10 cellular contexts compared by ENCODE assay signal in the genomic region with DNA sequence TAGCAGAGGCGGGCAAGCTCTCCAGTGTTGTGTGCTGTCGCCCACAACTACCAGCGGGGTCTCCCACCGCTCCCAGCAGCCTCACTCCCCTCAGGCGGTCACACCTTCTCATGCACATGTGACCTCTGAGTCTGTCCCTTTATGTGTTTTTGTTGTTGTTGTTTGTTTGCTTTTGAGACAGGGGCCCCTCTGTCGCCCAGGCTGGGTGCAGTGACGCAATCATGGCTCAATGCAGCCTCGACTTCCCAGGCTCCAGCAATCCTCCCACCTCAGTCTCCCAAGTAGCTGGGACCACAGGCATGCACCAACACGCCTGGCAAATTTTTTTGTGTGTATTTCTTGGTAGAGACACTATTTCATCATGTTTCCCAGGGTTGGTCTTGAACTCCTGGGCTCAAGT. TPM values are rescaled to one million over a fixed set of nuclear protein-coding genes. Genes with fewer than 3 reads are reported as not detected.
DNase-seq lines count a peak whose midpoint lies in the region; ATAC-seq and TF ChIP-seq lines count a peak whose summit lies in the region.
"Had no signal": no experiment of that assay in that cellular context is flagged by ENCODE, and none has a peak within 500 bp of the region (broad histone marks: within the 10 kb centered on the region; RNA-seq: fewer than 3 reads in every experiment).

No MANE protein-coding gene starts in this region.

- peak overlapping the region; percentile 86 for H3K27ac Mint-ChIP-seq in T-helper 1 cell treated with Interleukin-12 subunit alpha and Interleukin-12 subunit beta and Interleukin-4 antibody, amounts not matched to agents 30 μg/mL and 1 μg/mL, for 36 hours
- H3K27ac Mint-ChIP-seq in activated B cell treated with CpG ODN at 0.5 μM for 24 hours: no peak overlapping the region
- peak overlapping the region; percentile 86 for H3K27ac Mint-ChIP-seq in stimulated activated memory B cell treated with anti-CD40 and anti-IgM and Interleukin-4, amounts not matched to agents 10 μg/mL and 1 μg/mL and 100 μg/mL, for 72 hours

- DNase-seq in T-helper 1 cell: no peak
- no peak for DNase-seq in activated B cell treated with CpG ODN at 0.5 μM for 24 hours
- peak; percentile 6 for DNase-seq in fibroblast of the conjunctiva (ENCODE audit: low read depth)
- DNase-seq in hepatic stellate cell (ENCODE audit: low spot score): no peak
- no peak for DNase-seq in germinal center (ENCODE audit: low spot score)
- DNase-seq: amniotic stem cell, NCI-H226 had no signal

- CTCF ChIA-PET in activated B cell treated with CpG ODN at 0.5 μM for 24 hours (lab: Charles Lee): no interaction called here

- POLR2A ChIA-PET in activated B cell treated with CpG ODN at 0.5 μM for 24 hours (lab: Charles Lee): interaction anchor here (0.8 kb wide), 2 partner anchors 32 to 123 kb away, joined by 3 to 4 read pairs; no protein-coding TSS in a partner anchor

- H3K36me3 Mint-ChIP-seq in T-helper 1 cell treated with Interleukin-12 subunit alpha and Interleukin-12 subunit beta and Interleukin-4 antibody, amounts not matched to agents 30 μg/mL and 1 μg/mL, for 36 hours (ENCODE audit: low read depth): peaks cover 20% of the 10 kb centered on the region
- H3K36me3 Mint-ChIP-seq in activated B cell treated with CpG ODN at 0.5 μM for 24 hours (ENCODE audit: low read depth): peaks cover 30% of the 10 kb centered on the region
- peaks cover 27% of the 10 kb centered on the region for H3K36me3 Mint-ChIP-seq in stimulated activated memory B cell treated with anti-CD40 and anti-IgM and Interleukin-4, amounts not matched to agents 10 μg/mL and 1 μg/mL and 100 μg/mL, for 72 hours

- intact Hi-C loops in activated B cell treated with CpG ODN at 0.5 μM for 24 hours (cut with micrococcal nuclease): no loop called here

- no peaks in the 10 kb centered on the region for H3K27me3 Mint-ChIP-seq in T-helper 1 cell treated with Interleukin-12 subunit alpha and Interleukin-12 subunit beta and Interleukin-4 antibody, amounts not matched to agents 30 μg/mL and 1 μg/mL, for 36 hours (ENCODE audit: low read depth)
- no peaks in the 10 kb centered on the region for H3K27me3 Mint-ChIP-seq in activated B cell treated with CpG ODN at 0.5 μM for 24 hours
- H3K27me3 Mint-ChIP-seq in stimulated activated memory B cell treated with anti-CD40 and anti-IgM and Interleukin-4, amounts not matched to agents 10 μg/mL and 1 μg/mL and 100 μg/mL, for 72 hours: no peaks in the 10 kb centered on the region

- no peak for TF ChIP-seq CTCF in activated B cell treated with CpG ODN at 0.5 μM for 24 hours (IDR thresholded peaks at IDR 0.05)

- H3K4me1 Mint-ChIP-seq in T-helper 1 cell treated with Interleukin-12 subunit alpha and Interleukin-12 subunit beta and Interleukin-4 antibody, amounts not matched to agents 30 μg/mL and 1 μg/mL, for 36 hours (ENCODE audit: low read depth): peaks cover 24% of the 10 kb centered on the region
- peaks cover 39% of the 10 kb centered on the region for H3K4me1 Mint-ChIP-seq in activated B cell treated with CpG ODN at 0.5 μM for 24 hours
- peaks cover 52% of the 10 kb centered on the region for H3K4me1 Mint-ChIP-seq in stimulated activated memory B cell treated with anti-CD40 and anti-IgM and Interleukin-4, amounts not matched to agents 10 μg/mL and 1 μg/mL and 100 μg/mL, for 72 hours

- no peaks in the 10 kb centered on the region for H3K9me3 Mint-ChIP-seq in T-helper 1 cell treated with Interleukin-12 subunit alpha and Interleukin-12 subunit beta and Interleukin-4 antibody, amounts not matched to agents 30 μg/mL and 1 μg/mL, for 36 hours
- H3K9me3 Mint-ChIP-seq in activated B cell treated with CpG ODN at 0.5 μM for 24 hours: no peaks in the 10 kb centered on the region
- H3K9me3 Mint-ChIP-seq in stimulated activated memory B cell treated with anti-CD40 and anti-IgM and Interleukin-4, amounts not matched to agents 10 μg/mL and 1 μg/mL and 100 μg/mL, for 72 hours: no peaks in the 10 kb centered on the region

- peak overlapping the region; percentile 97 for H3K4me3 Mint-ChIP-seq in T-helper 1 cell treated with Interleukin-12 subunit alpha and Interleukin-12 subunit beta and Interleukin-4 antibody, amounts not matched to agents 30 μg/mL and 1 μg/mL, for 36 hours
- H3K4me3 Mint-ChIP-seq in activated B cell treated with CpG ODN at 0.5 μM for 24 hours: peak overlapping the region; percentile 98
- peak overlapping the region; percentile 100 for H3K4me3 Mint-ChIP-seq in stimulated activated memory B cell treated with anti-CD40 and anti-IgM and Interleukin-4, amounts not matched to agents 10 μg/mL and 1 μg/mL and 100 μg/mL, for 72 hours

- no peak for ATAC-seq in activated B cell treated with CpG ODN at 0.5 μM for 24 hours (ENCODE audit: low read depth)
- no peak for ATAC-seq in stimulated activated memory B cell treated with anti-CD40 and anti-IgM and Interleukin-4, amounts not matched to agents 10 μg/mL and 1 μg/mL and 100 μg/mL, for 72 hours
- no peak for ATAC-seq in GM21825 (IDR thresholded peaks at IDR 0.05; ENCODE audit: unreplicated experiment)

RNA-seq across cellular contexts. Expression of gene CPSF4, which starts 1.5 kb away (rescaled TPM):
- 46.2 and 60.9 TPM in 2 replicates for total RNA-seq in activated B cell treated with CpG ODN at 0.5 μM for 24 hours

RNA-seq across cellular contexts. Expression of gene PTCD1, which starts 1.6 kb away (rescaled TPM):
- total RNA-seq in activated B cell treated with CpG ODN at 0.5 μM for 24 hours: 8.4 and 13.4 TPM in 2 replicates

RNA-seq across cellular contexts. Expression of gene ATP5MF, which starts 25.8 kb away (rescaled TPM):
- 248 and 334 TPM in 2 replicates for total RNA-seq in activated B cell treated with CpG ODN at 0.5 μM for 24 hours

RNA-seq across cellular contexts. Expression of gene BUD31, which starts 31.4 kb away (rescaled TPM):
- total RNA-seq in activated B cell treated with CpG ODN at 0.5 μM for 24 hours: 93.7 and 113 TPM in 2 replicates

RNA-seq across cellular contexts. Expression of gene PDAP1, which starts 31.8 kb away (rescaled TPM):
- 105 and 134 TPM in 2 replicates for total RNA-seq in activated B cell treated with CpG ODN at 0.5 μM for 24 hours
